1 cellular context compared by ENCODE assay signal in genomic region chr1:36486436-36487335, GRCh38.
TF ChIP-seq lines count a peak whose summit lies in the region.

No MANE protein-coding gene starts in this region.

TF ChIP-seq in liver, 16 proteins besides CTCF, POLR2A, EP300 and RAD21 (continued from another document):
- TF ChIP-seq REST (IDR thresholded peaks at IDR 0.05) (peak; percentile 80), GABPA (IDR thresholded peaks at IDR 0.05 in 1 of 2, conservative IDR thresholded peaks at IDR 0.05 in 1 of 2) (peak in 1 of 2 donors; percentile 79), FOXA2 (IDR thresholded peaks at IDR 0.05) (peak; percentile 98), HNF4G (IDR thresholded peaks at IDR 0.05) (peak; percentile 50)
